ENCODE assay signal across 19 cellular contexts in genomic region chr10:75071756-75072155, GRCh38. TPM values are rescaled to one million over a fixed set of nuclear protein-coding genes. Genes with fewer than 3 reads are reported as not detected.
DNase-seq lines count a peak whose midpoint lies in the region; ATAC-seq lines count a peak whose summit lies in the region.
"Had no signal": no experiment of that assay in that cellular context is flagged by ENCODE, and none has a peak within 500 bp of the region (broad histone marks: within the 10 kb centered on the region; RNA-seq: fewer than 3 reads in every experiment).

No MANE protein-coding gene starts in this region.

- WGBS in neuronal stem cell (ENCODE audit: extremely low coverage in 2 of 2, insufficient read length in 2 of 2, insufficient replicate concordance in 1 of 2), 2 donors, result no CpG with 5 or more reads among the region's 14 CpGs

- no peaks in the 10 kb centered on the region for H3K27me3 ChIP-seq in neuronal stem cell (ENCODE audit: control insufficient read depth in 3 of 3, insufficient read depth in 3 of 3, low read depth in 1 of 3, low read length in 3 of 3)
- H3K27me3 ChIP-seq: BLaER1 had no signal

- no peak for ATAC-seq in stimulated activated naive CD8-positive, alpha-beta T cell treated with anti-CD3 and anti-CD28 coated beads, Interleukin-15, amount 100 ng/mL, for 72 hours
- ATAC-seq in HG02623 (IDR thresholded peaks at IDR 0.05; ENCODE audit: unreplicated experiment) (no peak), HG02642 (IDR thresholded peaks at IDR 0.05; ENCODE audit: poor library complexity, unreplicated experiment) (no peak)
- no peak for ATAC-seq in natural killer cell treated with Interleukin-12 subunit alpha and Interleukin-12 subunit beta and Interleukin-15 and Interleukin-18, amount 100 ng/mL, for 72 hours
- ATAC-seq: HCT116, PC-3 had no signal

- H3K4me3 Mint-ChIP-seq in stimulated activated naive CD8-positive, alpha-beta T cell treated with anti-CD3 and anti-CD28 coated beads, Interleukin-15, Interleukin-2, amounts not matched to agents 100 ng/mL and 50 ng/mL, for 24 hours, result no peak overlapping the region
- no peak overlapping the region for H3K4me3 Mint-ChIP-seq in stimulated activated naive CD8-positive, alpha-beta T cell treated with anti-CD3 and anti-CD28 coated beads, Interleukin-15, amount 100 ng/mL, for 72 hours
- no peak overlapping the region for H3K4me3 Mint-ChIP-seq in natural killer cell treated with Interleukin-12 subunit alpha and Interleukin-12 subunit beta and Interleukin-15 and Interleukin-18, amount 100 ng/mL, for 72 hours
- H3K4me3 Mint-ChIP-seq: CD4-positive, CD25-positive, alpha-beta regulatory T cell had no signal

- no peak overlapping the region for H2BK15ac ChIP-seq in neuronal stem cell (ENCODE audit: low read length)

- H4K91ac ChIP-seq in neuronal stem cell (ENCODE audit: low read depth, low read length, poor library complexity), result no peak overlapping the region

- H4K8ac ChIP-seq in neuronal stem cell (ENCODE audit: low read depth, low read length), result no peak overlapping the region

- no peak overlapping the region for H2AFZ ChIP-seq in neuronal stem cell (ENCODE audit: low read length)

- H2AK5ac ChIP-seq in neuronal stem cell (ENCODE audit: low read depth, low read length), result peak overlapping the region; percentile 73

- H3K27ac ChIP-seq in neuronal stem cell (replicated peaks; ENCODE audit: low read length), result no peak overlapping the region
- H3K27ac ChIP-seq: BLaER1 had no signal

- no peak overlapping the region for H3K23ac ChIP-seq in neuronal stem cell (ENCODE audit: low read depth, low read length, poor library complexity)

- no peaks in the 10 kb centered on the region for H3K79me1 ChIP-seq in neuronal stem cell (ENCODE audit: low read depth, low read length)

- H3K9me3 Mint-ChIP-seq in stimulated activated naive CD8-positive, alpha-beta T cell treated with anti-CD3 and anti-CD28 coated beads, Interleukin-15, Interleukin-2, amounts not matched to agents 100 ng/mL and 50 ng/mL, for 24 hours, result no peaks in the 10 kb centered on the region
- H3K9me3 Mint-ChIP-seq in stimulated activated naive CD8-positive, alpha-beta T cell treated with anti-CD3 and anti-CD28 coated beads, Interleukin-15, amount 100 ng/mL, for 72 hours, result no peaks in the 10 kb centered on the region
- no peaks in the 10 kb centered on the region for H3K9me3 Mint-ChIP-seq in natural killer cell treated with Interleukin-12 subunit alpha and Interleukin-12 subunit beta and Interleukin-15 and Interleukin-18, amount 100 ng/mL, for 72 hours

- H3K18ac ChIP-seq in neuronal stem cell (ENCODE audit: low read length), result no peak overlapping the region

- no peak for DNase-seq in stimulated activated naive CD8-positive, alpha-beta T cell treated with anti-CD3 and anti-CD28 coated beads, Interleukin-15, amount 100 ng/mL, for 72 hours
- DNase-seq in cerebellum (ENCODE audit: low spot score), result peak; percentile 38
- no peak for DNase-seq in neuronal stem cell (ENCODE audit: low spot score)
- DNase-seq in natural killer cell treated with Interleukin-12 subunit alpha and Interleukin-12 subunit beta and Interleukin-15 and Interleukin-18, amount 100 ng/mL, for 72 hours (ENCODE audit: low spot score), result no peak
- no peak for DNase-seq in stimulated activated CD4-positive, alpha-beta T cell treated with anti-CD3 and anti-CD28 coated beads, Interleukin-15, amount 100 ng/mL, for 24 hours
- DNase-seq: CD4-positive, CD25-positive, alpha-beta regulatory T cell; DMS53; NCI-H1092 treated with DMSO at 0.1 percent for 48 hours; NCI-H187 treated with DMSO at 0.1 percent for 48 hours; NCI-H2171 treated with DMSO at 0.1 percent for 48 hours; NCI-H526; NK-92 treated with Interleukin-12 subunit alpha and Interleukin-12 subunit beta, amount 100 ng/mL, for 24 hours; PC-3 had no signal

- H3K36me3 Mint-ChIP-seq in stimulated activated naive CD8-positive, alpha-beta T cell treated with anti-CD3 and anti-CD28 coated beads, Interleukin-15, Interleukin-2, amounts not matched to agents 100 ng/mL and 50 ng/mL, for 24 hours (ENCODE audit: low read depth), result no peaks in the 10 kb centered on the region
- H3K36me3 Mint-ChIP-seq in natural killer cell treated with Interleukin-12 subunit alpha and Interleukin-12 subunit beta and Interleukin-15 and Interleukin-18, amount 100 ng/mL, for 72 hours, result no peaks in the 10 kb centered on the region
- H3K36me3 Mint-ChIP-seq: CD4-positive, CD25-positive, alpha-beta regulatory T cell had no signal

- no peaks in the 10 kb centered on the region for H3K27me3 Mint-ChIP-seq in stimulated activated naive CD8-positive, alpha-beta T cell treated with anti-CD3 and anti-CD28 coated beads, Interleukin-15, Interleukin-2, amounts not matched to agents 100 ng/mL and 50 ng/mL, for 24 hours
- no peaks in the 10 kb centered on the region for H3K27me3 Mint-ChIP-seq in stimulated activated naive CD8-positive, alpha-beta T cell treated with anti-CD3 and anti-CD28 coated beads, Interleukin-15, amount 100 ng/mL, for 72 hours
- H3K27me3 Mint-ChIP-seq in natural killer cell treated with Interleukin-12 subunit alpha and Interleukin-12 subunit beta and Interleukin-15 and Interleukin-18, amount 100 ng/mL, for 72 hours, result no peaks in the 10 kb centered on the region
- H3K27me3 Mint-ChIP-seq: CD4-positive, CD25-positive, alpha-beta regulatory T cell had no signal

- peaks cover 9% of the 10 kb centered on the region for H3K4me1 Mint-ChIP-seq in stimulated activated naive CD8-positive, alpha-beta T cell treated with anti-CD3 and anti-CD28 coated beads, Interleukin-15, Interleukin-2, amounts not matched to agents 100 ng/mL and 50 ng/mL, for 24 hours (ENCODE audit: low read depth)
- peaks cover 24% of the 10 kb centered on the region for H3K4me1 Mint-ChIP-seq in stimulated activated naive CD8-positive, alpha-beta T cell treated with anti-CD3 and anti-CD28 coated beads, Interleukin-15, amount 100 ng/mL, for 72 hours
- H3K4me1 Mint-ChIP-seq in natural killer cell treated with Interleukin-12 subunit alpha and Interleukin-12 subunit beta and Interleukin-15 and Interleukin-18, amount 100 ng/mL, for 72 hours (ENCODE audit: low read depth in 2 of 2), result peaks cover 16 to 21% of the 10 kb centered on the region in 2 donors

- H3K9ac ChIP-seq in neuronal stem cell (ENCODE audit: low read depth, low read length, poor library complexity), result no peak overlapping the region
- H3K9ac ChIP-seq: BLaER1, SK-N-SH had no signal

- peak overlapping the region; percentile 57 for H2BK5ac ChIP-seq in neuronal stem cell (ENCODE audit: low read length)

- H3K9me3 ChIP-seq in neuronal stem cell (replicated peaks in 1 of 2; ENCODE audit: control insufficient read depth in 2 of 2, insufficient read depth in 1 of 2, low read depth in 1 of 2, low read length in 2 of 2), result no peaks in the 10 kb centered on the region
- H3K9me3 ChIP-seq: BLaER1, SK-N-SH had no signal

- H3K14ac ChIP-seq in neuronal stem cell (ENCODE audit: low read length), result peak overlapping the region; percentile 31

- H3K4me3 ChIP-seq in neuronal stem cell (ENCODE audit: low read length in 2 of 2), result no peak overlapping the region
- H3K4me3 ChIP-seq: BLaER1 had no signal

- H3K4me1 ChIP-seq in neuronal stem cell (ENCODE audit: control insufficient read depth in 2 of 2, insufficient read depth in 1 of 2, low read depth in 1 of 2, low read length in 2 of 2), result peaks cover 5 to 8% of the 10 kb centered on the region in 2 donors

- no peak overlapping the region for H2BK12ac ChIP-seq in neuronal stem cell (ENCODE audit: low read length)

- no peaks in the 10 kb centered on the region for H3K36me3 ChIP-seq in neuronal stem cell (replicated peaks in 1 of 2; ENCODE audit: control insufficient read depth in 2 of 2, insufficient read depth in 2 of 2, low read length in 2 of 2)
- H3K36me3 ChIP-seq: BLaER1 had no signal

- no peak overlapping the region for H3K4ac ChIP-seq in neuronal stem cell (ENCODE audit: low read length)

- no peak overlapping the region for H2BK120ac ChIP-seq in neuronal stem cell (ENCODE audit: low read depth, low read length)

- peak overlapping the region; percentile 26 for H3K27ac Mint-ChIP-seq in stimulated activated naive CD8-positive, alpha-beta T cell treated with anti-CD3 and anti-CD28 coated beads, Interleukin-15, Interleukin-2, amounts not matched to agents 100 ng/mL and 50 ng/mL, for 24 hours
- no peak overlapping the region for H3K27ac Mint-ChIP-seq in stimulated activated naive CD8-positive, alpha-beta T cell treated with anti-CD3 and anti-CD28 coated beads, Interleukin-15, amount 100 ng/mL, for 72 hours
- H3K27ac Mint-ChIP-seq in natural killer cell treated with Interleukin-12 subunit alpha and Interleukin-12 subunit beta and Interleukin-15 and Interleukin-18, amount 100 ng/mL, for 72 hours, result no peak overlapping the region

- H3K4me2 ChIP-seq in neuronal stem cell (ENCODE audit: insufficient read depth, low read length, poor library complexity, severe bottlenecking), result no peak overlapping the region
- H3K4me2 ChIP-seq: BLaER1, SK-N-SH had no signal

RNA-seq across cellular contexts. Expression of gene SAMD8, which starts 39.7 kb away (rescaled TPM):
- total RNA-seq in cerebellum, result 67.5 TPM
- polyA plus RNA-seq in neuronal stem cell (2013, experiment 1 of 2), result 11.4 TPM
- polyA plus RNA-seq in neuronal stem cell (2013, experiment 2 of 2), result 12.2 TPM
- 10 to 100 TPM; 20.9 to 23.5 TPM for total RNA-seq in natural killer cell treated with Interleukin-12 subunit alpha and Interleukin-12 subunit beta and Interleukin-15 and Interleukin-18, amount 100 ng/mL, for 72 hours
